ENCODE assay signal across 20 cellular contexts in the genomic region with DNA sequence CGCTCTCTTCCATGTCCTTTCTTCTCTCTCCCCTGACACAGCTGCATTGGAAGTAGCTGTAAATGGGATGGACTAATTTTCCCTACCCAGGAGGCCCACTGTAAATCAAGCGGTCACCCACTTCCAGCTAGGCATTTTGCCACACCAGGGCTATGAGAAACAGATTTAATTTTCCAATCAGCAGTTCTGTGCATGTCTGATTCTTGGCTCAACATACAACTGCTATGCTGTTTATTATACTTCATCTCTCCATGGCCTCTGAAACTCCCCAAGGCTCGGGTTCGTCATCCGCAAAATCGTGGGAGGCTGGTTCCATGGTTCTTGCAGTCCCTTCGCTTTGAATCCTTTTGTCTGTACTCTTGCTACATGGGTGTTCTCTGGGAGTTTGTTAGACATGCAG.
DNase-seq lines count a peak whose midpoint lies in the region; ATAC-seq, FAIRE-seq and TF ChIP-seq lines count a peak whose summit lies in the region.
"Had no signal": no experiment of that assay in that cellular context is flagged by ENCODE, and none has a peak within 500 bp of the region (broad histone marks: within the 10 kb centered on the region; RNA-seq: fewer than 3 reads in every experiment).

No MANE protein-coding gene starts in this region.

- no peaks in the 10 kb centered on the region for H3K27me3 ChIP-seq in GM23338 (ENCODE audit: insufficient read depth)
- no peaks in the 10 kb centered on the region for H3K27me3 ChIP-seq in spleen (replicated peaks in 1 of 7)
- H3K27me3 ChIP-seq: MG63, neutrophil had no signal

- H3K4me1 ChIP-seq in GM23338 (ENCODE audit: insufficient read depth) (no peaks in the 10 kb centered on the region), kidney (ENCODE audit: control insufficient read depth in 1 of 2, insufficient read depth in 1 of 2, low read depth in 1 of 2, low read length in 2 of 2) (peaks cover 12 to 14% of the 10 kb centered on the region in 2 donors), spleen (peaks cover 0 to 23% (median 10%) of the 10 kb centered on the region in 6 donors)

- intact Hi-C loops in kidney (cut with DNase I) (no loop called here), spleen (cut with DNase I; ENCODE audit: low total_unique reads) (no loop called here)

- peaks cover under 1% of the 10 kb centered on the region; the same call in 2 of the 3 replicates for H3K4me1 Mint-ChIP-seq in GM23338

- ATAC-seq in GM23338 (no peak), HG02840 (IDR thresholded peaks at IDR 0.05; ENCODE audit: low FRiP score, unreplicated experiment) (no peak), HG03175 (IDR thresholded peaks at IDR 0.05; ENCODE audit: unreplicated experiment) (no peak), HG03565 (IDR thresholded peaks at IDR 0.05; ENCODE audit: unreplicated experiment) (no peak)
- ATAC-seq: CD8-positive, alpha-beta T cell; effector memory CD8-positive, alpha-beta T cell had no signal

- H3K4me2 ChIP-seq in GM23338: no peak overlapping the region

- no peaks in the 10 kb centered on the region for H3K9me3 ChIP-seq in kidney (ENCODE audit: control insufficient read depth in 1 of 2, low read length in 2 of 2)
- no peaks in the 10 kb centered on the region for H3K9me3 ChIP-seq in spleen
- H3K9me3 ChIP-seq: MG63, neutrophil had no signal

- no peak for TF ChIP-seq POLR2A in spleen (IDR thresholded peaks at IDR 0.05)

- peaks cover 47% of the 10 kb centered on the region for H3K79me2 ChIP-seq in GM23338 (replicated peaks; ENCODE audit: insufficient read depth)

- no peaks in the 10 kb centered on the region; the same call in 1 of the 2 replicates for H4K20me1 ChIP-seq in GM23338 (replicated peaks; ENCODE audit: insufficient read depth)

- no peak for DNase-seq in GM23338 (ENCODE audit: low spot score)
- DNase-seq in astrocyte of the spinal cord (ENCODE audit: low read depth, low spot score): peak; percentile 31
- DNase-seq in kidney: no peak
- DNase-seq in spleen: no peak
- no peak for DNase-seq in NCI-H1930 (lab: John Stamatoyannopoulos, UW)
- DNase-seq: activated CD4-positive, alpha-beta T cell treated with anti-CD3 and anti-CD28 coated beads for 1 hour; activated naive CD8-positive, alpha-beta T cell treated with anti-CD3 and anti-CD28 coated beads, Interleukin-2, amount 10 ng/mL, durations not matched to agents 7 days and 5 days; CD8-positive, alpha-beta T cell; central memory CD4-positive, alpha-beta T cell; effector memory CD8-positive, alpha-beta T cell; GDM1; MG63; NCI-H774; SHP77; SW 1271 had no signal

- H3K27ac ChIP-seq in GM23338 (ENCODE audit: low read depth) (no peak overlapping the region), kidney (ENCODE audit: low read depth in 2 of 2, low read length in 2 of 2) (peak overlapping the region; percentile 11 to 86), spleen (peak overlapping the region in 6 of 8 donors; percentile 43 to 75 (median 64))

- 91 to 96% (median 93%) methylated on average over 7 of the region's 7 CpGs for WGBS in spleen, 5 donors

- peaks cover 33% of the 10 kb centered on the region for H3K36me3 Mint-ChIP-seq in GM23338 (ENCODE audit: low read depth)
- H3K36me3 Mint-ChIP-seq: activated naive CD8-positive, alpha-beta T cell treated with anti-CD3 and anti-CD28 coated beads, Interleukin-2, amount 10 ng/mL, durations not matched to agents 7 days and 5 days had no signal

- no peak for FAIRE-seq in kidney (lab: Jason Lieb, UNC)

- no peak for TF ChIP-seq CTCF in GM23338 (conservative IDR thresholded peaks at IDR 0.05; ENCODE audit: low read depth in 2 of 2)
- TF ChIP-seq CTCF in astrocyte of the spinal cord (IDR thresholded peaks at IDR 0.05; ENCODE audit: low read depth, low read length): no peak
- no peak for TF ChIP-seq CTCF in kidney (IDR thresholded peaks at IDR 0.05; ENCODE audit: borderline replicate concordance, extremely low read depth, insufficient read depth)
- TF ChIP-seq CTCF in spleen (IDR thresholded peaks at IDR 0.05 in 8 of 11, conservative IDR thresholded peaks at IDR 0.05 in 3 of 11): no peak

- no peak overlapping the region for H2AFZ ChIP-seq in GM23338

- H3K9me3 Mint-ChIP-seq in GM23338: no peaks in the 10 kb centered on the region; the same call in 1 of the 3 replicates
- H3K9me3 Mint-ChIP-seq: activated naive CD8-positive, alpha-beta T cell treated with anti-CD3 and anti-CD28 coated beads, Interleukin-2, amount 10 ng/mL, durations not matched to agents 7 days and 5 days; CD8-positive, alpha-beta T cell; effector memory CD8-positive, alpha-beta T cell; type B pancreatic cell had no signal

- no peaks in the 10 kb centered on the region for H3F3A ChIP-seq in GM23338 (replicated peaks; ENCODE audit: low read depth)

- H3K9ac ChIP-seq in kidney (ENCODE audit: low read length in 2 of 2): no peak overlapping the region

- H3K9me2 ChIP-seq in GM23338 (ENCODE audit: insufficient read depth): no peaks in the 10 kb centered on the region

- H3K4me3 Mint-ChIP-seq in GM23338: no peak overlapping the region
- H3K4me3 Mint-ChIP-seq: activated naive CD8-positive, alpha-beta T cell treated with anti-CD3 and anti-CD28 coated beads, Interleukin-2, amount 10 ng/mL, durations not matched to agents 7 days and 5 days; CD8-positive, alpha-beta T cell; effector memory CD8-positive, alpha-beta T cell; type B pancreatic cell had no signal

- no peak overlapping the region for H3K4me3 ChIP-seq in GM23338
- no peak overlapping the region for H3K4me3 ChIP-seq in astrocyte of the spinal cord (ENCODE audit: low read depth, low read length)
- H3K4me3 ChIP-seq in kidney (ENCODE audit: low read length in 2 of 2): no peak overlapping the region
- no peak overlapping the region for H3K4me3 ChIP-seq in spleen
- H3K4me3 ChIP-seq: MG63 had no signal

- H3K36me3 ChIP-seq in GM23338 (ENCODE audit: insufficient read depth) (no peaks in the 10 kb centered on the region), kidney (ENCODE audit: control insufficient read depth in 1 of 2, insufficient read depth in 2 of 2, low read length in 2 of 2) (no peaks in the 10 kb centered on the region), spleen (no peaks in the 10 kb centered on the region)
- H3K36me3 ChIP-seq: neutrophil had no signal

- in situ Hi-C loops in astrocyte of the spinal cord (cut with HindIII; ENCODE audit: low sequenced_read_pairs): no loop called here

- H3K27me3 Mint-ChIP-seq in GM23338 (ENCODE audit: insufficient read depth, low read depth, poor library complexity): peaks cover 6% of the 10 kb centered on the region
- H3K27me3 Mint-ChIP-seq: activated naive CD8-positive, alpha-beta T cell treated with anti-CD3 and anti-CD28 coated beads, Interleukin-2, amount 10 ng/mL, durations not matched to agents 7 days and 5 days; effector memory CD8-positive, alpha-beta T cell; type B pancreatic cell had no signal

- peak overlapping the region; percentile 14; the same call in 1 of the 2 replicates for H3K27ac Mint-ChIP-seq in GM23338
- H3K27ac Mint-ChIP-seq: activated naive CD8-positive, alpha-beta T cell treated with anti-CD3 and anti-CD28 coated beads, Interleukin-2, amount 10 ng/mL, durations not matched to agents 7 days and 5 days; CD8-positive, alpha-beta T cell; effector memory CD8-positive, alpha-beta T cell; type B pancreatic cell had no signal

TF ChIP-seq in GM23338, 12 proteins besides CTCF, POLR2A, EP300 and RAD21 (continues in another document):
- no peak for TF ChIP-seq POLR2AphosphoS5 (IDR thresholded peaks at IDR 0.05; ENCODE audit: low read depth)
- TF ChIP-seq ZNF331 (CRISPR knock-in tag; IDR thresholded peaks at IDR 0.05; ENCODE audit: low read depth): no peak
- TF ChIP-seq EZH2phosphoT487 (IDR thresholded peaks at IDR 0.05; ENCODE audit: unreplicated experiment): no peak
- TF ChIP-seq ZNF114 (CRISPR knock-in tag; IDR thresholded peaks at IDR 0.05): no peak
